In genomic region chr17:48945261-48945651, GRCh38 we compare ENCODE assay signal across 6 cellular contexts. TPM values are rescaled to one million over a fixed set of nuclear protein-coding genes. Genes with fewer than 3 reads are reported as not detected.
DNase-seq lines count a peak whose midpoint lies in the region; TF ChIP-seq lines count a peak whose summit lies in the region.
"Not testable (repeated sequence)": the region's sequence is repeated elsewhere in the genome, so short reads cannot be mapped to it uniquely, and the experiment has no call there.
"Had no signal": no experiment of that assay in that cellular context is flagged by ENCODE, and none has a peak within 500 bp of the region (broad histone marks: within the 10 kb centered on the region; RNA-seq: fewer than 3 reads in every experiment).

No MANE protein-coding gene starts in this region.

- H3K27me3 ChIP-seq in HUES48 (ENCODE audit: control insufficient read depth, insufficient read depth, low read length); colonic mucosa; parathyroid adenoma (ENCODE audit: control insufficient read depth, insufficient read depth, low read length): not testable (repeated sequence)

- H2AFZ ChIP-seq in parathyroid adenoma: peak overlapping the region; percentile 100

- TF ChIP-seq CTCF in colonic mucosa (IDR thresholded peaks at IDR 0.05); parathyroid adenoma (IDR thresholded peaks at IDR 0.05): not testable (repeated sequence)

- H3K36me3 ChIP-seq in HUES48 (ENCODE audit: control insufficient read depth, insufficient read depth, low read length): peaks cover 21% of the 10 kb centered on the region
- not testable (repeated sequence) for H3K36me3 ChIP-seq in colonic mucosa; parathyroid adenoma (ENCODE audit: control insufficient read depth, insufficient read depth, low read length)

- CTCF ChIA-PET in activated CD4-positive, alpha-beta T cell treated with anti-CD3 and anti-CD28 coated beads, Interleukin-2, amount 10 ng/mL, durations not matched to agents 7 days and 5 days (lab: Charles Lee): interaction anchor here (1.0 to 1.4 kb wide), 3 partner anchors 14 to 202 kb away, joined by 3 to 5 read pairs (median 3); no protein-coding TSS in a partner anchor

- not testable (repeated sequence) for H3K9me3 Mint-ChIP-seq in activated CD4-positive, alpha-beta T cell treated with anti-CD3 and anti-CD28 coated beads, Interleukin-2, amount 10 ng/mL, durations not matched to agents 7 days and 5 days

- H3K4me1 ChIP-seq in HUES48 (ENCODE audit: control insufficient read depth, insufficient read depth, low read length): peaks cover 11% of the 10 kb centered on the region; the same call in 1 of the 2 replicates
- not testable (repeated sequence) for H3K4me1 ChIP-seq in colonic mucosa, parathyroid adenoma

- not testable (repeated sequence) for DNase-seq in activated CD4-positive, alpha-beta T cell treated with anti-CD3 and anti-CD28 coated beads, Interleukin-2, amount 10 ng/mL, durations not matched to agents 7 days and 5 days; colonic mucosa

- H3K79me2 ChIP-seq in parathyroid adenoma: not testable (repeated sequence)

- H3K9ac ChIP-seq in HUES48 (ENCODE audit: low read depth, low read length) (peak overlapping the region; percentile 83), colonic mucosa (ENCODE audit: low read depth in 2 of 2, low read length in 2 of 2) (peak overlapping the region; percentile 84 to 86)
- not testable (repeated sequence) for H3K9ac ChIP-seq in parathyroid adenoma

- H3K4me3 Mint-ChIP-seq in activated CD4-positive, alpha-beta T cell treated with anti-CD3 and anti-CD28 coated beads, Interleukin-2, amount 10 ng/mL, durations not matched to agents 7 days and 5 days: peak overlapping the region; percentile 100

- not testable (repeated sequence) for H3K27me3 Mint-ChIP-seq in activated CD4-positive, alpha-beta T cell treated with anti-CD3 and anti-CD28 coated beads, Interleukin-2, amount 10 ng/mL, durations not matched to agents 7 days and 5 days

- peak overlapping the region; percentile 100 for H3K27ac Mint-ChIP-seq in activated CD4-positive, alpha-beta T cell treated with anti-CD3 and anti-CD28 coated beads, Interleukin-2, amount 10 ng/mL, durations not matched to agents 7 days and 5 days

- H3K27ac ChIP-seq in HUES48 (ENCODE audit: low read depth, low read length) (peak overlapping the region; percentile 95), colonic mucosa (peak overlapping the region; percentile 78), parathyroid adenoma (peak overlapping the region; percentile 78)

- H3K4me3 ChIP-seq in HUES48 (ENCODE audit: low read depth, low read length): peak overlapping the region; percentile 95
- H3K4me3 ChIP-seq in colonic mucosa: peak overlapping the region; percentile 58
- H3K4me3 ChIP-seq in iPS-18c (ENCODE audit: insufficient read depth, low read depth, low read length): peak overlapping the region; percentile 95
- H3K4me3 ChIP-seq in parathyroid adenoma (ENCODE audit: low read depth, low read length): peak overlapping the region; percentile 87

- peaks cover 25% of the 10 kb centered on the region for H3K4me1 Mint-ChIP-seq in activated CD4-positive, alpha-beta T cell treated with anti-CD3 and anti-CD28 coated beads, Interleukin-2, amount 10 ng/mL, durations not matched to agents 7 days and 5 days

- intact Hi-C loops in colonic mucosa (cut with DNase I): not testable (repeated sequence)

- peak overlapping the region; percentile 85 for H3K4me2 ChIP-seq in parathyroid adenoma (ENCODE audit: low read length)

- POLR2A ChIA-PET in activated CD4-positive, alpha-beta T cell treated with anti-CD3 and anti-CD28 coated beads, Interleukin-2, amount 10 ng/mL, durations not matched to agents 7 days and 5 days (lab: Charles Lee): interaction anchor here (0.9 kb wide), 1 partner anchor 47 kb away, joined by 4 read pairs; no protein-coding TSS in a partner anchor

- peaks cover 13% of the 10 kb centered on the region for H3K36me3 Mint-ChIP-seq in activated CD4-positive, alpha-beta T cell treated with anti-CD3 and anti-CD28 coated beads, Interleukin-2, amount 10 ng/mL, durations not matched to agents 7 days and 5 days (ENCODE audit: low read depth)

- not testable (repeated sequence) for H3K9me3 ChIP-seq in HUES48 (ENCODE audit: control insufficient read depth, insufficient read depth, low read length); colonic mucosa; iPS-18c (ENCODE audit: control insufficient read depth, insufficient read depth, low read length); parathyroid adenoma (ENCODE audit: control insufficient read depth, low read length)

RNA-seq across cellular contexts. Expression of gene SNF8, which starts 0.6 kb away (rescaled TPM):
- total RNA-seq in activated CD4-positive, alpha-beta T cell treated with anti-CD3 and anti-CD28 coated beads, Interleukin-2, amount 10 ng/mL, durations not matched to agents 7 days and 5 days: 100 to 1,000 TPM in 1 of 2 experiments, 10 to 100 TPM in 1; 73.0 to 101 TPM
- total RNA-seq in colonic mucosa: 100 to 1,000 TPM in 1 of 2 donors, 10 to 100 TPM in 1; 98.7 to 139 TPM

RNA-seq across cellular contexts. Expression of gene GIP, which starts 23.1 kb away (rescaled TPM):
- total RNA-seq in activated CD4-positive, alpha-beta T cell treated with anti-CD3 and anti-CD28 coated beads, Interleukin-2, amount 10 ng/mL, durations not matched to agents 7 days and 5 days: not detected
- total RNA-seq in colonic mucosa: not detected
- total RNA-seq: glomerular endothelial cell had no signal

RNA-seq across cellular contexts. Expression of gene UBE2Z, which starts 37.0 kb away (rescaled TPM):
- total RNA-seq in activated CD4-positive, alpha-beta T cell treated with anti-CD3 and anti-CD28 coated beads, Interleukin-2, amount 10 ng/mL, durations not matched to agents 7 days and 5 days: 10 to 100 TPM; 74.5 to 76.5 TPM
- 10 to 100 TPM; 68.1 to 68.8 TPM for total RNA-seq in colonic mucosa

RNA-seq across cellular contexts. Expression of gene IGF2BP1, which starts 51.9 kb away (rescaled TPM):
- total RNA-seq in activated CD4-positive, alpha-beta T cell treated with anti-CD3 and anti-CD28 coated beads, Interleukin-2, amount 10 ng/mL, durations not matched to agents 7 days and 5 days: under 1 TPM in 1 of 2 experiments, not detected in 1; 0.04 TPM
- total RNA-seq in colonic mucosa: under 1 TPM in 1 of 2 donors, not detected in 1; 0.96 TPM

RNA-seq across cellular contexts. Expression of gene ATP5MC1, which starts 52.7 kb away (rescaled TPM):
- total RNA-seq in activated CD4-positive, alpha-beta T cell treated with anti-CD3 and anti-CD28 coated beads, Interleukin-2, amount 10 ng/mL, durations not matched to agents 7 days and 5 days: 10 to 100 TPM; 64.1 to 85.5 TPM
- 100 to 1,000 TPM; 200 to 341 TPM for total RNA-seq in colonic mucosa
